Comparison of ENCODE assay signal across 1 cellular context in the genomic region with DNA sequence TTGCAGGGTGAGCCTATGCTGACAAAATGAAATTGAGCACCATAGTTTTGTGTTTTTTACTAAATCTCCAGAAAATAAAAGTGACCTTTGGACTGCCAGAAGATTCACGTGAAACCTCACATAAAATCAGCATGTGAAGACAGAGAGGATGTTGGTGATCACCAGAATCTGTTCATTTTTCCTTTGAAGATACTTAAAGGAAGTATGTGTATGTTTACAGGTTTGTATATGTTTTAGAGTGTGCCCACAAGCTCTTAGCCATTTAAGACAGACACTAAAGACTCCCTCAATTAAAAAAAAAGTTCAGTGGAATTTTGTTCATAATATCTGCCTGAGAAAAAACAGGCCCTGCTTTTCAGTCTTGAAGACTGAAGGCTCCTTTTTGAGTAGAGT.
TF ChIP-seq lines count a peak whose summit lies in the region.

No MANE protein-coding gene starts in this region.

TF ChIP-seq in Ishikawa, 13 proteins besides CTCF, POLR2A, EP300 and RAD21 (continued from another document):
- TF ChIP-seq CREB1 (IDR thresholded peaks at IDR 0.05; ENCODE audit: low read depth) (no peak), FOXM1 (IDR thresholded peaks at IDR 0.05; ENCODE audit: borderline replicate concordance, low read depth) (no peak)
TF ChIP-seq in Ishikawa: peak in this region for 1.
